Comparison of ENCODE assay signal across 8 cellular contexts in the genomic region with DNA sequence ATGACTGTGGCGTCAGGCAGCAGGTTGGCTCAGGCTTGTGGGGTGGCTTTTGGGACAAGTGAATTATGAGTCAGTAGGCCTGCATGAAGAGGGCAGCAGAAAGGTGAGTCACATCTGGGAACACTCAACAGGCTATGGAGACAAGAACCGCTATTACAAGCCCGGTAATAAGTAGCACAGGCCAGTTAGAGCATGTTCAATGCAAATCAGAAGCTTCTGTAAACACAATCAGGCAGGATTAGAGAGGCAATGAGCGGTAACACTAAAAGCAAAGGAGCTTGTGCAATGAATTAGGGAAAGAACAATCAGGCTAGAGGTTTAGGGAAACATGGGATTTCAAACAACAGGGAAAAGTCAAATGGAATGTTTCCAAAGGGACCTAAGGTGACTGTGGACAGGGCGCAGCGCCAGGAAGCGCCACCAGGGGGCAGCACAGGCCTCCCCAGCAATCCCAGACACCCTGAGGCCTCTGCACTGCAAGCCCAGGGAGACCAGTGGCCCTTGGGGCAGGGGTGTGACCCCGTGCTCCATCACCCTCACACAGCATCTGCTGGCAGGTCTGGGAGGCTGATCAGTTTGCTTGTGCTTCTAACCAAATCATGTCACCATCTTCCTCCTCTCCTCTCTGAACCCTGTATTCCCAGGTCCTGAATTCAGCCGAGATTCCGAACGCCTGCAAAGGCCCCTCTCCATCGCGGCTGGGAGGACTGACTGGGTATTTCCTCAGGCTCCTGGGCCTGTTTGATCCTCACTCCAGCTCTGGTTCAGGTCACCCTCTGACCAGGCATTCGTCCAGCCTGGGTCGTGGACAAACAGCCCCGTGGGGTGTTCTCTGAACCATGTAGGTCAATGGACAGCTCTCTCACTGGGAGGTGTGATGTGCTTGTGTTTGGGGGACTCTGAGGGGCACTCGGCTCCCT. TPM values are rescaled to one million over a fixed set of nuclear protein-coding genes. Genes with fewer than 3 reads are reported as not detected.
A peak's percentile ranks its signal among the peaks of the same experiment; 100 is the strongest.
DNase-seq lines count a peak whose midpoint lies in the region; ATAC-seq and TF ChIP-seq lines count a peak whose summit lies in the region.

No MANE protein-coding gene starts in this region.

- CTCF ChIA-PET in WTC11 (lab: Charles Lee): interaction anchor here (0.6 to 1.7 kb wide), 5 partner anchors 32 to 275 kb away, joined by 3 to 9 read pairs (median 3); no protein-coding TSS in a partner anchor

- H3K27me3 Mint-ChIP-seq in WTC11 (ENCODE audit: low read depth): no peaks in the 10 kb centered on the region

- H3K9me3 Mint-ChIP-seq in WTC11: no peaks in the 10 kb centered on the region

- POLR2A ChIA-PET in WTC11 (lab: Charles Lee): no interaction called here

- DNase-seq in NCI-H2081 (lab: John Stamatoyannopoulos, UW) (peak; percentile 42 to 48), NCI-H2081 treated with DMSO at 0.1 percent for 48 hours (lab: John Stamatoyannopoulos, UW) (no peak), NCI-H2107 (lab: John Stamatoyannopoulos, UW) (peak; percentile 29), WTC11 (ENCODE audit: low spot score) (peak; percentile 83), cerebellum (ENCODE audit: low spot score) (peak; percentile 47), kidney tubule cell (ENCODE audit: low spot score) (peak; percentile 90)
- peak; percentile 60 for DNase-seq in stimulated activated CD4-positive, alpha-beta T cell treated with anti-CD3 and anti-CD28 coated beads, Interleukin-4, amount 100 ng/mL, for 1 hour

- peak; percentile 99 for TF ChIP-seq CTCF in WTC11 (IDR thresholded peaks at IDR 0.05)

- no peaks in the 10 kb centered on the region for H3K36me3 Mint-ChIP-seq in WTC11

- no peak overlapping the region for H3K4me3 Mint-ChIP-seq in WTC11

- H3K27ac Mint-ChIP-seq in WTC11: no peak overlapping the region

- H3K4me1 Mint-ChIP-seq in WTC11: no peaks in the 10 kb centered on the region

- ATAC-seq in HG02798 (IDR thresholded peaks at IDR 0.05; ENCODE audit: poor library complexity, unreplicated experiment): peak; percentile 68
- peak; percentile 90 for ATAC-seq in WTC11

TF ChIP-seq in WTC11, 78 proteins besides CTCF, POLR2A, EP300 and RAD21:
- no peak for TF ChIP-seq MYBL2 (CRISPR knock-in tag; IDR thresholded peaks at IDR 0.05)
- TF ChIP-seq, protein P1, sequence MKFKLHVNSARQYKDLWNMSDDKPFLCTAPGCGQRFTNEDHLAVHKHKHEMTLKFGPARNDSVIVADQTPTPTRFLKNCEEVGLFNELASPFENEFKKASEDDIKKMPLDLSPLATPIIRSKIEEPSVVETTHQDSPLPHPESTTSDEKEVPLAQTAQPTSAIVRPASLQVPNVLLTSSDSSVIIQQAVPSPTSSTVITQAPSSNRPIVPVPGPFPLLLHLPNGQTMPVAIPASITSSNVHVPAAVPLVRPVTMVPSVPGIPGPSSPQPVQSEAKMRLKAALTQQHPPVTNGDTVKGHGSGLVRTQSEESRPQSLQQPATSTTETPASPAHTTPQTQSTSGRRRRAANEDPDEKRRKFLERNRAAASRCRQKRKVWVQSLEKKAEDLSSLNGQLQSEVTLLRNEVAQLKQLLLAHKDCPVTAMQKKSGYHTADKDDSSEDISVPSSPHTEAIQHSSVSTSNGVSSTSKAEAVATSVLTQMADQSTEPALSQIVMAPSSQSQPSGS (CRISPR knock-in tag; IDR thresholded peaks at IDR 0.05; ENCODE audit: borderline replicate concordance, low read depth): no peak
- TF ChIP-seq, protein P2, sequence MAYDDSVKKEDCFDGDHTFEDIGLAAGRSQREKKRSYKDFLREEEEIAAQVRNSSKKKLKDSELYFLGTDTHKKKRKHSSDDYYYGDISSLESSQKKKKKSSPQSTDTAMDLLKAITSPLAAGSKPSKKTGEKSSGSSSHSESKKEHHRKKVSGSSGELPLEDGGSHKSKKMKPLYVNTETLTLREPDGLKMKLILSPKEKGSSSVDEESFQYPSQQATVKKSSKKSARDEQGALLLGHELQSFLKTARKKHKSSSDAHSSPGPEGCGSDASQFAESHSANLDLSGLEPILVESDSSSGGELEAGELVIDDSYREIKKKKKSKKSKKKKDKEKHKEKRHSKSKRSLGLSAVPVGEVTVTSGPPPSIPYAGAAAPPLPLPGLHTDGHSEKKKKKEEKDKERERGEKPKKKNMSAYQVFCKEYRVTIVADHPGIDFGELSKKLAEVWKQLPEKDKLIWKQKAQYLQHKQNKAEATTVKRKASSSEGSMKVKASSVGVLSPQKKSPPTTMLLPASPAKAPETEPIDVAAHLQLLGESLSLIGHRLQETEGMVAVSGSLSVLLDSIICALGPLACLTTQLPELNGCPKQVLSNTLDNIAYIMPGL (CRISPR knock-in tag; IDR thresholded peaks at IDR 0.05): 0 out of 2 replicates have a peak, but pooled peaks have one; percentile 35
- no peak for TF ChIP-seq TEAD4 (CRISPR knock-in tag; IDR thresholded peaks at IDR 0.05)
- no peak for TF ChIP-seq JAZF1 (CRISPR knock-in tag; IDR thresholded peaks at IDR 0.05)

RNA-seq across cellular contexts. Expression of a gene that starts 50.0 kb away (rescaled TPM):
- total RNA-seq in WTC11 (2021) (129 to 141 TPM (median 132 TPM) in 3 replicates), cerebellum (172 TPM)
